28 cellular contexts compared by ENCODE assay signal in genomic region chr11:117696489-117696888, GRCh38.
DNase-seq lines count a peak whose midpoint lies in the region; ATAC-seq, FAIRE-seq and TF ChIP-seq lines count a peak whose summit lies in the region.
"Had no signal": no experiment of that assay in that cellular context is flagged by ENCODE, and none has a peak within 500 bp of the region (broad histone marks: within the 10 kb centered on the region; RNA-seq: fewer than 3 reads in every experiment).

No MANE protein-coding gene starts in this region.

- DNase-seq in GM12892 (ENCODE audit: insufficient read length) (no peak), NCI-H1417 treated with DMSO at 0.1 percent for 48 hours (lab: John Stamatoyannopoulos, UW) (peak; percentile 81), NCI-H345 treated with DMSO at 0.1 percent for 48 hours (lab: John Stamatoyannopoulos, UW; ENCODE audit: unreplicated experiment) (peak; percentile 81), neural progenitor cell (ENCODE audit: low spot score) (peak; percentile 50), erythroblast (lab: John Stamatoyannopoulos, UW) (no peak)
- DNase-seq: activated CD4-positive, alpha-beta T cell treated with anti-CD3 and anti-CD28 coated beads, Interleukin-2, amount 10 ng/mL, durations not matched to agents 24 days and 14 days; activated CD8-positive, alpha-beta memory T cell treated with anti-CD3 and anti-CD28 coated beads for 24 hours; activated effector memory CD4-positive, alpha-beta T cell treated with anti-CD3 and anti-CD28 coated beads, Interleukin-2, amount 50 U/mL, for 16 hours; activated naive CD8-positive, alpha-beta T cell treated with anti-CD3 and anti-CD28 coated beads for 36 hours; aorta; Caco-2; midbrain; naive thymus-derived CD4-positive, alpha-beta T cell; NCI-H187 treated with DMSO at 0.1 percent for 48 hours; NCI-H446 treated with DMSO at 0.1 percent for 48 hours; occipital lobe; psoas muscle; Right ventricle myocardium superior; sigmoid colon; stimulated activated CD4-positive, alpha-beta T cell treated with anti-CD3 and anti-CD28 coated beads, Interleukin-12 subunit alpha, Interleukin-12 subunit beta, amount 100 ng/mL, for 4 hours; stimulated activated CD4-positive, alpha-beta T cell treated with anti-CD3 and anti-CD28 coated beads, Interleukin-2, amount 100 ng/mL, for 48 hours; stimulated activated naive CD8-positive, alpha-beta T cell treated with anti-CD3 and anti-CD28 coated beads, Interleukin-15, amount 100 ng/mL, for 72 hours; SW 1271 had no signal

- no peak overlapping the region for H3K9ac ChIP-seq in neural progenitor cell
- H3K9ac ChIP-seq: BLaER1 treated with 17β-estradiol and CSF1 and Interleukin-3, amounts not matched to agents 10 nM and 100 nM had no signal

- TF ChIP-seq POLR2A in GM12892 (IDR thresholded peaks at IDR 0.05; ENCODE audit: low read depth, low read length) (no peak), erythroblast (IDR thresholded peaks at IDR 0.05; ENCODE audit: low read length) (no peak)

- no peak overlapping the region for H3K27ac Mint-ChIP-seq in neural progenitor cell
- H3K27ac Mint-ChIP-seq: activated CD4-positive, alpha-beta T cell treated with anti-CD3 and anti-CD28 coated beads, Interleukin-2, amount 10 ng/mL, durations not matched to agents 24 days and 14 days; activated naive CD8-positive, alpha-beta T cell treated with anti-CD3 and anti-CD28 coated beads for 36 hours; naive thymus-derived CD4-positive, alpha-beta T cell; stimulated activated naive CD8-positive, alpha-beta T cell treated with anti-CD3 and anti-CD28 coated beads, Interleukin-15, amount 100 ng/mL, for 72 hours had no signal

- peak overlapping the region; percentile 61 for H3K4me2 ChIP-seq in neural progenitor cell
- H3K4me2 ChIP-seq: BLaER1 treated with 17β-estradiol and CSF1 and Interleukin-3, amounts not matched to agents 10 nM and 100 nM had no signal

- ATAC-seq in HG03095 (IDR thresholded peaks at IDR 0.05; ENCODE audit: unreplicated experiment) (no peak), HG03175 (IDR thresholded peaks at IDR 0.05; ENCODE audit: unreplicated experiment) (no peak)
- ATAC-seq: naive thymus-derived CD4-positive, alpha-beta T cell; psoas muscle; stimulated activated naive CD8-positive, alpha-beta T cell treated with anti-CD3 and anti-CD28 coated beads, Interleukin-15, amount 100 ng/mL, for 72 hours had no signal

- H2AFZ ChIP-seq in neural progenitor cell (replicated peaks): no peak overlapping the region

- no peak overlapping the region for H3K27ac ChIP-seq in neural progenitor cell
- H3K27ac ChIP-seq: BLaER1 treated with 17β-estradiol and CSF1 and Interleukin-3, amounts not matched to agents 10 nM and 100 nM; psoas muscle; sigmoid colon had no signal

- no peaks in the 10 kb centered on the region for H3K36me3 ChIP-seq in neural progenitor cell
- H3K36me3 ChIP-seq: BLaER1 treated with 17β-estradiol and CSF1 and Interleukin-3, amounts not matched to agents 10 nM and 100 nM; sigmoid colon had no signal

- peak overlapping the region; percentile 2 for H3K4me3 ChIP-seq in neural progenitor cell
- H3K4me3 ChIP-seq: BLaER1 treated with 17β-estradiol and CSF1 and Interleukin-3, amounts not matched to agents 10 nM and 100 nM; psoas muscle; sigmoid colon had no signal

- H3K4me3 Mint-ChIP-seq in neural progenitor cell: no peak overlapping the region
- H3K4me3 Mint-ChIP-seq: activated CD4-positive, alpha-beta T cell treated with anti-CD3 and anti-CD28 coated beads, Interleukin-2, amount 10 ng/mL, durations not matched to agents 24 days and 14 days; activated naive CD8-positive, alpha-beta T cell treated with anti-CD3 and anti-CD28 coated beads for 36 hours; naive thymus-derived CD4-positive, alpha-beta T cell; stimulated activated naive CD8-positive, alpha-beta T cell treated with anti-CD3 and anti-CD28 coated beads, Interleukin-15, amount 100 ng/mL, for 72 hours had no signal

- H3K4me1 ChIP-seq in neural progenitor cell: peaks cover 23% of the 10 kb centered on the region
- H3K4me1 ChIP-seq: psoas muscle, sigmoid colon had no signal

- no peaks in the 10 kb centered on the region for H3K36me3 Mint-ChIP-seq in neural progenitor cell
- H3K36me3 Mint-ChIP-seq: activated naive CD8-positive, alpha-beta T cell treated with anti-CD3 and anti-CD28 coated beads for 36 hours; naive thymus-derived CD4-positive, alpha-beta T cell had no signal

- H3K27me3 Mint-ChIP-seq in neural progenitor cell (ENCODE audit: insufficient read depth, low read depth): no peaks in the 10 kb centered on the region
- H3K27me3 Mint-ChIP-seq: activated CD4-positive, alpha-beta T cell treated with anti-CD3 and anti-CD28 coated beads, Interleukin-2, amount 10 ng/mL, durations not matched to agents 24 days and 14 days; activated naive CD8-positive, alpha-beta T cell treated with anti-CD3 and anti-CD28 coated beads for 36 hours; stimulated activated naive CD8-positive, alpha-beta T cell treated with anti-CD3 and anti-CD28 coated beads, Interleukin-15, amount 100 ng/mL, for 72 hours had no signal

- H3K27me3 ChIP-seq in neural progenitor cell: peaks cover 6% of the 10 kb centered on the region
- H3K27me3 ChIP-seq: sigmoid colon had no signal

- no peaks in the 10 kb centered on the region for H3K9me3 ChIP-seq in neural progenitor cell (ENCODE audit: low read depth)
- H3K9me3 ChIP-seq: BLaER1 treated with 17β-estradiol and CSF1 and Interleukin-3, amounts not matched to agents 10 nM and 100 nM; Caco-2; psoas muscle; sigmoid colon had no signal

- H3K9me3 Mint-ChIP-seq in neural progenitor cell: no peaks in the 10 kb centered on the region
- H3K9me3 Mint-ChIP-seq: activated CD4-positive, alpha-beta T cell treated with anti-CD3 and anti-CD28 coated beads, Interleukin-2, amount 10 ng/mL, durations not matched to agents 24 days and 14 days; activated naive CD8-positive, alpha-beta T cell treated with anti-CD3 and anti-CD28 coated beads for 36 hours; naive thymus-derived CD4-positive, alpha-beta T cell; stimulated activated naive CD8-positive, alpha-beta T cell treated with anti-CD3 and anti-CD28 coated beads, Interleukin-15, amount 100 ng/mL, for 72 hours had no signal

- H3K4me1 Mint-ChIP-seq in neural progenitor cell: peaks cover 20% of the 10 kb centered on the region
- H3K4me1 Mint-ChIP-seq: activated CD4-positive, alpha-beta T cell treated with anti-CD3 and anti-CD28 coated beads, Interleukin-2, amount 10 ng/mL, durations not matched to agents 24 days and 14 days; activated naive CD8-positive, alpha-beta T cell treated with anti-CD3 and anti-CD28 coated beads for 36 hours; naive thymus-derived CD4-positive, alpha-beta T cell; stimulated activated naive CD8-positive, alpha-beta T cell treated with anti-CD3 and anti-CD28 coated beads, Interleukin-15, amount 100 ng/mL, for 72 hours had no signal

- peaks cover 7% of the 10 kb centered on the region for H3F3A ChIP-seq in neural progenitor cell (ENCODE audit: low read depth)

- H3K79me2 ChIP-seq in neural progenitor cell (ENCODE audit: low read depth): no peaks in the 10 kb centered on the region

- no peaks in the 10 kb centered on the region for H4K20me1 ChIP-seq in neural progenitor cell (ENCODE audit: low read depth)

- peak; percentile 40 for FAIRE-seq in GM12892 (lab: Jason Lieb, UNC)
- FAIRE-seq: bronchial epithelial cell, frontal cortex had no signal

- no peak for TF ChIP-seq CTCF in neural progenitor cell (IDR thresholded peaks at IDR 0.05)

Comparison
In these comparisons a context has a peak if more than half of its experiments do, and no peak if none do; other contexts are left out.
1. DNase-seq: peak in NCI-H1417 treated with DMSO at 0.1 percent for 48 hours (single experiment), NCI-H345 treated with DMSO at 0.1 percent for 48 hours (single experiment) and neural progenitor cell (single experiment); none in GM12892 (single experiment) and erythroblast (0 of 2).